ENCODE assay signal across 9 cellular contexts in the genomic region with DNA sequence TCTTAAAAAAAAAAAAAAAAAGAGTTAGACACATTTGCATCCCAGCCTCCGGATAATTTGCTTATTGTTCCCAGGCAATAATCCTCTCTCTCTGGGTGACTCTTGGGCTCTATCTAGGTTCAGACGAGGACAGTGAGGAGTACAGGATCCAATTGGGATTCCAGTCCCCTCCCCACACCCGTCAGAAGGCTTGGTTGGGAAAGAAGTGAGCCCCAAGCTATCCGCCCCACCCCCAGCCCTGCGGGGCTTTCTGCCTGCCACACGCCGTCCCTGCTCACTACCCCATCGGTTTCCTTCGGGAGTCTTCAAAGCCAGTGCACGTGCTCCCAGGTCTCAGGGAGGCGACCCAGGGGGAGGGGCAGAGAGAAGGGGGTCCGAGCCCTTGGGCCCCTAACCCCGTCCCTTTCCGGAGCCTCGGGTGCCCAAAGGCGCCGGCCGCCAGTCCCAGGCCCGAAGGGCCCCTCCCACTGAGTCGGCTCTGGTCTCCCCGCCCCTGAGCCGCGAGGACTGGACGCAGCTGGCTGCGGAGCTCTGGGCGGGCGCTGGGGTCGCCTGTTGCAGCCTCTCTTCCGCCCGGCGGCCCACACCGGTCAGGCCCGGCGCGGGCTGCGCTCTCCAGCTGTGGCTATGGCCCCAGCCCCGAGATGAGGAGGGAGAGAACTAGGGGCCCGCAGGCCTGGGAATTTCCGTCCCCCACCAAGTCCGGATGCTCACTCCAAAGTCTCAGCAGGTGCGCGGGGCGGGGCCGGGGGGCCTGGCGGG. TPM values are rescaled to one million over a fixed set of nuclear protein-coding genes. Genes with fewer than 3 reads are reported as not detected.
DNase-seq lines count a peak whose midpoint lies in the region; ATAC-seq, FAIRE-seq and TF ChIP-seq lines count a peak whose summit lies in the region.
"Had no signal": no experiment of that assay in that cellular context is flagged by ENCODE, and none has a peak within 500 bp of the region (broad histone marks: within the 10 kb centered on the region; RNA-seq: fewer than 3 reads in every experiment).

No MANE protein-coding gene starts in this region.

- peak overlapping the region; percentile 52 to 82 (median 78) for H3K27ac ChIP-seq in Peyer's patch

- intact Hi-C loops in dendritic cell treated with granulocyte-macrophage colony-stimulating factor and Interleukin-4, amounts not matched to agents 40 ng/mL and 50 ng/mL, for 4 days (cut with micrococcal nuclease): no loop called here

- H3K4me1 ChIP-seq in Peyer's patch: peaks cover 0 to 64% (median 17%) of the 10 kb centered on the region in 4 donors

- H3K27me3 Mint-ChIP-seq in dendritic cell treated with granulocyte-macrophage colony-stimulating factor and Interleukin-4, amounts not matched to agents 40 ng/mL and 50 ng/mL, for 4 days: peaks cover 16% of the 10 kb centered on the region
- H3K27me3 Mint-ChIP-seq in stimulated activated naive B cell treated with anti-CD40 and anti-IgM and Interleukin-4, amounts not matched to agents 10 μg/mL and 1 μg/mL and 100 μg/mL, for 72 hours: peaks cover under 1 to 6% of the 10 kb centered on the region in 2 donors

- H3K36me3 Mint-ChIP-seq in dendritic cell treated with granulocyte-macrophage colony-stimulating factor and Interleukin-4, amounts not matched to agents 40 ng/mL and 50 ng/mL, for 4 days (ENCODE audit: low read depth): no peaks in the 10 kb centered on the region
- no peaks in the 10 kb centered on the region for H3K36me3 Mint-ChIP-seq in stimulated activated naive B cell treated with anti-CD40 and anti-IgM and Interleukin-4, amounts not matched to agents 10 μg/mL and 1 μg/mL and 100 μg/mL, for 72 hours

- TF ChIP-seq CTCF in Peyer's patch (IDR thresholded peaks at IDR 0.05): peak in 1 of 6 experiments; percentile 8

- no peaks in the 10 kb centered on the region for H3K9me3 Mint-ChIP-seq in dendritic cell treated with granulocyte-macrophage colony-stimulating factor and Interleukin-4, amounts not matched to agents 40 ng/mL and 50 ng/mL, for 4 days
- H3K9me3 Mint-ChIP-seq in stimulated activated naive B cell treated with anti-CD40 and anti-IgM and Interleukin-4, amounts not matched to agents 10 μg/mL and 1 μg/mL and 100 μg/mL, for 72 hours: no peaks in the 10 kb centered on the region

- peak; percentile 69 for DNase-seq in DMS53 treated with DMSO at 0.1 percent for 48 hours (lab: John Stamatoyannopoulos, UW; ENCODE audit: unreplicated experiment)
- peak; percentile 78 for DNase-seq in GM19239 (ENCODE audit: insufficient read length, low spot score)
- peak; percentile 64 to 87 (median 78) for DNase-seq in Peyer's patch
- DNase-seq in left kidney (ENCODE audit: low read depth, low spot score): peak; percentile 96
- peak; percentile 28 for DNase-seq in stimulated activated naive B cell treated with anti-CD40 and anti-IgM and Interleukin-4, amounts not matched to agents 10 μg/mL and 1 μg/mL and 100 μg/mL, for 72 hours
- no peak for DNase-seq in activated gamma-delta T cell (lab: John Stamatoyannopoulos, UW)

- H3K4me3 ChIP-seq in Peyer's patch: peak overlapping the region; percentile 45 to 56 (median 46)

- H3K27me3 ChIP-seq in Peyer's patch: no peaks in the 10 kb centered on the region

- peak overlapping the region; percentile 83 for H3K27ac Mint-ChIP-seq in dendritic cell treated with granulocyte-macrophage colony-stimulating factor and Interleukin-4, amounts not matched to agents 40 ng/mL and 50 ng/mL, for 4 days
- peak overlapping the region; percentile 67 for H3K27ac Mint-ChIP-seq in stimulated activated naive B cell treated with anti-CD40 and anti-IgM and Interleukin-4, amounts not matched to agents 10 μg/mL and 1 μg/mL and 100 μg/mL, for 72 hours

- FAIRE-seq in GM19239 (lab: Jason Lieb, UNC): no peak
- FAIRE-seq: colon had no signal

- H3K36me3 ChIP-seq in Peyer's patch: no peaks in the 10 kb centered on the region

- H3K4me3 Mint-ChIP-seq in dendritic cell treated with granulocyte-macrophage colony-stimulating factor and Interleukin-4, amounts not matched to agents 40 ng/mL and 50 ng/mL, for 4 days: peak overlapping the region; percentile 71
- peak overlapping the region; percentile 78 to 82 for H3K4me3 Mint-ChIP-seq in stimulated activated naive B cell treated with anti-CD40 and anti-IgM and Interleukin-4, amounts not matched to agents 10 μg/mL and 1 μg/mL and 100 μg/mL, for 72 hours

- peak; percentile 35 for ATAC-seq in HG03457 (IDR thresholded peaks at IDR 0.05; ENCODE audit: unreplicated experiment)
- peak; percentile 43 to 44 for ATAC-seq in stimulated activated naive B cell treated with anti-CD40 and anti-IgM and Interleukin-4, amounts not matched to agents 10 μg/mL and 1 μg/mL and 100 μg/mL, for 72 hours (replicated peaks)

- peaks cover 73% of the 10 kb centered on the region for H3K4me1 Mint-ChIP-seq in dendritic cell treated with granulocyte-macrophage colony-stimulating factor and Interleukin-4, amounts not matched to agents 40 ng/mL and 50 ng/mL, for 4 days (ENCODE audit: low read depth)
- peaks cover 33 to 48% of the 10 kb centered on the region in 2 donors for H3K4me1 Mint-ChIP-seq in stimulated activated naive B cell treated with anti-CD40 and anti-IgM and Interleukin-4, amounts not matched to agents 10 μg/mL and 1 μg/mL and 100 μg/mL, for 72 hours

- no peaks in the 10 kb centered on the region for H3K9me3 ChIP-seq in Peyer's patch

- TF ChIP-seq POLR2A in Peyer's patch (IDR thresholded peaks at IDR 0.05): peak in 1 of 2 donors; percentile 27

RNA-seq across cellular contexts. Expression of a gene that starts 2.5 kb away (rescaled TPM):
- total RNA-seq in Peyer's patch: not detected

RNA-seq across cellular contexts. Expression of a gene that starts 4.2 kb away (rescaled TPM):
- 10 to 100 TPM in 3 of 4 donors, 1 to 10 TPM in 1; 4.4 to 25.6 (median 19.5) TPM for total RNA-seq in Peyer's patch

RNA-seq across cellular contexts. Expression of a gene that starts 27.7 kb away (rescaled TPM):
- 100 to 1,000 TPM; 181 to 330 (median 254) TPM for total RNA-seq in Peyer's patch

RNA-seq across cellular contexts. Expression of a gene that starts 38.1 kb away (rescaled TPM):
- 10 to 100 TPM; 10.7 to 35.2 (median 26.5) TPM for total RNA-seq in Peyer's patch

RNA-seq across cellular contexts. Expression of a gene that starts 46.1 kb away (rescaled TPM):
- 10 to 100 TPM; 16.9 to 36.3 (median 24.9) TPM for total RNA-seq in Peyer's patch
